8 cellular contexts compared by ENCODE assay signal in genomic region chr2:229920011-229920781, GRCh38. TPM values are rescaled to one million over a fixed set of nuclear protein-coding genes. Genes with fewer than 3 reads are reported as not detected.
DNase-seq lines count a peak whose midpoint lies in the region; ATAC-seq lines count a peak whose summit lies in the region.

No MANE protein-coding gene starts in this region.

- in situ Hi-C loops in Caki2 (cut with HindIII; ENCODE audit: low pct_unique_long_range_greater_than_20kb, low sequenced_read_pairs), result no loop called here

- DNase-seq in Caki2 (ENCODE audit: low read depth) (peak; percentile 9), NCI-H2227 treated with DMSO at 0.1 percent for 48 hours (lab: John Stamatoyannopoulos, UW) (peak; percentile 10), iPS DF 6.9 (ENCODE audit: low read depth, low spot score) (no peak)
- DNase-seq in activated naive CD4-positive, alpha-beta T cell treated with anti-CD3 and anti-CD28 coated beads, Interleukin-2, amount 50 U/mL, for 72 hours (ENCODE audit: low spot score in 2 of 2), result peak in 1 of 2 donors; percentile 21

- H3K4me3 ChIP-seq in iPS DF 6.9 (ENCODE audit: low read length), result peak overlapping the region; percentile 83; the same call in 1 of the 2 replicates
- peak overlapping the region; percentile 50 to 99 (median 90) for H3K4me3 ChIP-seq in skin epidermis

- H3K27ac ChIP-seq in iPS DF 6.9 (ENCODE audit: low read length) (no peak overlapping the region), skin epidermis (peak overlapping the region in 18 of 21 experiments; percentile 95 to 100 (median 99))

- WGBS in iPS DF 6.9 (ENCODE audit: insufficient coverage, insufficient read length), result no CpG with 5 or more reads among the region's 25 CpGs

- no peaks in the 10 kb centered on the region for H3K36me3 ChIP-seq in iPS DF 6.9 (ENCODE audit: control insufficient read depth, insufficient read depth, low read length)

- H3K4me1 ChIP-seq in iPS DF 6.9 (ENCODE audit: control insufficient read depth, insufficient read depth, low read length), result no peaks in the 10 kb centered on the region

- no peak for ATAC-seq in activated naive CD4-positive, alpha-beta T cell treated with anti-CD3 and anti-CD28 coated beads, Interleukin-2, amount 50 U/mL, for 72 hours
- ATAC-seq in GM21367 (IDR thresholded peaks at IDR 0.05; ENCODE audit: unreplicated experiment), result no peak
- ATAC-seq in GM18909 (IDR thresholded peaks at IDR 0.05; ENCODE audit: poor library complexity, unreplicated experiment), result no peak
- no peak for ATAC-seq in activated CD4-positive, CD25-positive, alpha-beta regulatory T cell treated with anti-CD3 and anti-CD28 coated beads, Interleukin-2, amount 50 U/mL, for 24 hours

- H3K36me3 Mint-ChIP-seq in activated naive CD4-positive, alpha-beta T cell treated with anti-CD3 and anti-CD28 coated beads, Interleukin-2, amount 50 U/mL, for 72 hours, result peaks cover 25 to 36% of the 10 kb centered on the region in 2 donors

- H3K27ac Mint-ChIP-seq in activated naive CD4-positive, alpha-beta T cell treated with anti-CD3 and anti-CD28 coated beads, Interleukin-2, amount 50 U/mL, for 72 hours, result peak overlapping the region; percentile 99 to 100

- H3K27me3 ChIP-seq in iPS DF 6.9 (ENCODE audit: control insufficient read depth, insufficient read depth, low read length), result no peaks in the 10 kb centered on the region

- H3K9me3 ChIP-seq in iPS DF 6.9 (ENCODE audit: control insufficient read depth, insufficient read depth, low read length), result no peaks in the 10 kb centered on the region

- no peaks in the 10 kb centered on the region for H3K9me3 Mint-ChIP-seq in activated naive CD4-positive, alpha-beta T cell treated with anti-CD3 and anti-CD28 coated beads, Interleukin-2, amount 50 U/mL, for 72 hours

RNA-seq across cellular contexts. Expression of gene TRIP12, which starts 1.6 kb away (rescaled TPM):
- total RNA-seq in Caki2 (2014; rRNA removed; shearing (Covaris generic); ENCODE audit: low replicate concordance), result 21.3 and 62.8 TPM in 2 replicates
- total RNA-seq in activated naive CD4-positive, alpha-beta T cell treated with anti-CD3 and anti-CD28 coated beads, Interleukin-2, amount 50 U/mL, for 72 hours, result 100 to 1,000 TPM; 213 to 262 TPM

RNA-seq across cellular contexts. Expression of gene FBXO36, which starts 2.1 kb away (rescaled TPM):
- total RNA-seq in Caki2 (2014; rRNA removed; shearing (Covaris generic); ENCODE audit: low replicate concordance), result 1.4 and 1.9 TPM in 2 replicates
- total RNA-seq in activated naive CD4-positive, alpha-beta T cell treated with anti-CD3 and anti-CD28 coated beads, Interleukin-2, amount 50 U/mL, for 72 hours, result 1 to 10 TPM in 1 of 2 donors, under 1 TPM in 1; 0.91 to 1.3 TPM
